Comparison of ENCODE assay signal across 1 cellular context in the genomic region with DNA sequence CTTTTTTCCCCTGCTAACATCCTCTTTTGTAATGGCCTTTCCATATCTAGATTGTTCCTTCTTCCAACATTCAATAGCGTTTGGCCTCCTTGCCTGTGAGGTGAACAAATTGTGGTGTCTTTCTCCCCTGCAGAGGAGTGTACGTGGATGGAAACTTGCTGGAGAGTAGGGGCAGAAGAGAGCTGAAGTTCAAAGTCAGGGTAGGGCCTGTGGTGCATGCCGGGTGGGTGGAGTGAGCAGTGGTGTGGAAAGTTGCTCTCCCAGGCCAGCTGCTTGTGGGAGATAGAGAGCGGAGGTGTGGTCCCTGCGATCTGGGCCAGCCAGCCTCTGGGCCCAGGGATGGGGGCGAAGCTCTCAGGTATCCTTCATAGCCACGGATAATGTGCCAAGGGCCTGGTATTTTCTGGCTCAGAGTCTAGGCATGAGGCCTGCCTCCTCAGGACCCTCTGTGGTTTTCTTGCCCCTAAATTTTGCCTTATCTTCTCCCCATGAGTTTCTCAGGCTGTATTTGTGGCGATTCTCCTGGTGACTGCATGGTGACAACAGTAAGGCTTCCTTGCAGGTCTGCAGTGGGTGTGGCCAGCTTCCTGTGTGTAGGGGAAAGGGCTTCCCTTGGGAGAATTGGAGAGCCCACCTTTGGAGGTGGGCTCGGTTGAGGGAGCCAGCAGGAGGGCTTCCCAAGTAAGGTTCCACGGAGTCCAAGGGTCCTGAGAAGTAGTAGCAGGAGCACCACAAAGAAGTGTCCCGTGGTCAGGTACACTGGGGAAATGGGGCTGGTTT.
TF ChIP-seq lines count a peak whose summit lies in the region.

No MANE protein-coding gene starts in this region.

TF ChIP-seq in HepG2, 621 proteins besides CTCF, POLR2A, EP300 and RAD21 (continued from another document):
- TF ChIP-seq, protein P1, sequence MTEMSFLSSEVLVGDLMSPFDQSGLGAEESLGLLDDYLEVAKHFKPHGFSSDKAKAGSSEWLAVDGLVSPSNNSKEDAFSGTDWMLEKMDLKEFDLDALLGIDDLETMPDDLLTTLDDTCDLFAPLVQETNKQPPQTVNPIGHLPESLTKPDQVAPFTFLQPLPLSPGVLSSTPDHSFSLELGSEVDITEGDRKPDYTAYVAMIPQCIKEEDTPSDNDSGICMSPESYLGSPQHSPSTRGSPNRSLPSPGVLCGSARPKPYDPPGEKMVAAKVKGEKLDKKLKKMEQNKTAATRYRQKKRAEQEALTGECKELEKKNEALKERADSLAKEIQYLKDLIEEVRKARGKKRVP (CRISPR knock-in tag; IDR thresholded peaks at IDR 0.05), result no peak
- TF ChIP-seq ZNF83 (CRISPR knock-in tag; IDR thresholded peaks at IDR 0.05; ENCODE audit: borderline replicate concordance) (no peak), STAG1 (CRISPR knock-in tag; IDR thresholded peaks at IDR 0.05) (no peak), ZNF773 (CRISPR knock-in tag; IDR thresholded peaks at IDR 0.05; ENCODE audit: borderline replicate concordance) (no peak), FOXA1 (IDR thresholded peaks at IDR 0.05) (no peak), FOXA1 (CRISPR knock-in tag; IDR thresholded peaks at IDR 0.05) (no peak), SIX4 (CRISPR knock-in tag; IDR thresholded peaks at IDR 0.05) (no peak), PCBP1 (IDR thresholded peaks at IDR 0.05; ENCODE audit: borderline replicate concordance, low read depth, low read length) (no peak), KAT7 (CRISPR knock-in tag; IDR thresholded peaks at IDR 0.05; ENCODE audit: borderline replicate concordance) (no peak), HOXA9 (CRISPR knock-in tag; IDR thresholded peaks at IDR 0.05; ENCODE audit: borderline replicate concordance) (no peak), MZF1 (CRISPR knock-in tag; IDR thresholded peaks at IDR 0.05; ENCODE audit: borderline replicate concordance) (no peak), RARA (CRISPR knock-in tag; IDR thresholded peaks at IDR 0.05) (no peak), TOPORS (CRISPR knock-in tag; IDR thresholded peaks at IDR 0.05) (no peak), SKI (IDR thresholded peaks at IDR 0.05; ENCODE audit: partially characterized antibody) (no peak)
- TF ChIP-seq, protein P2, sequence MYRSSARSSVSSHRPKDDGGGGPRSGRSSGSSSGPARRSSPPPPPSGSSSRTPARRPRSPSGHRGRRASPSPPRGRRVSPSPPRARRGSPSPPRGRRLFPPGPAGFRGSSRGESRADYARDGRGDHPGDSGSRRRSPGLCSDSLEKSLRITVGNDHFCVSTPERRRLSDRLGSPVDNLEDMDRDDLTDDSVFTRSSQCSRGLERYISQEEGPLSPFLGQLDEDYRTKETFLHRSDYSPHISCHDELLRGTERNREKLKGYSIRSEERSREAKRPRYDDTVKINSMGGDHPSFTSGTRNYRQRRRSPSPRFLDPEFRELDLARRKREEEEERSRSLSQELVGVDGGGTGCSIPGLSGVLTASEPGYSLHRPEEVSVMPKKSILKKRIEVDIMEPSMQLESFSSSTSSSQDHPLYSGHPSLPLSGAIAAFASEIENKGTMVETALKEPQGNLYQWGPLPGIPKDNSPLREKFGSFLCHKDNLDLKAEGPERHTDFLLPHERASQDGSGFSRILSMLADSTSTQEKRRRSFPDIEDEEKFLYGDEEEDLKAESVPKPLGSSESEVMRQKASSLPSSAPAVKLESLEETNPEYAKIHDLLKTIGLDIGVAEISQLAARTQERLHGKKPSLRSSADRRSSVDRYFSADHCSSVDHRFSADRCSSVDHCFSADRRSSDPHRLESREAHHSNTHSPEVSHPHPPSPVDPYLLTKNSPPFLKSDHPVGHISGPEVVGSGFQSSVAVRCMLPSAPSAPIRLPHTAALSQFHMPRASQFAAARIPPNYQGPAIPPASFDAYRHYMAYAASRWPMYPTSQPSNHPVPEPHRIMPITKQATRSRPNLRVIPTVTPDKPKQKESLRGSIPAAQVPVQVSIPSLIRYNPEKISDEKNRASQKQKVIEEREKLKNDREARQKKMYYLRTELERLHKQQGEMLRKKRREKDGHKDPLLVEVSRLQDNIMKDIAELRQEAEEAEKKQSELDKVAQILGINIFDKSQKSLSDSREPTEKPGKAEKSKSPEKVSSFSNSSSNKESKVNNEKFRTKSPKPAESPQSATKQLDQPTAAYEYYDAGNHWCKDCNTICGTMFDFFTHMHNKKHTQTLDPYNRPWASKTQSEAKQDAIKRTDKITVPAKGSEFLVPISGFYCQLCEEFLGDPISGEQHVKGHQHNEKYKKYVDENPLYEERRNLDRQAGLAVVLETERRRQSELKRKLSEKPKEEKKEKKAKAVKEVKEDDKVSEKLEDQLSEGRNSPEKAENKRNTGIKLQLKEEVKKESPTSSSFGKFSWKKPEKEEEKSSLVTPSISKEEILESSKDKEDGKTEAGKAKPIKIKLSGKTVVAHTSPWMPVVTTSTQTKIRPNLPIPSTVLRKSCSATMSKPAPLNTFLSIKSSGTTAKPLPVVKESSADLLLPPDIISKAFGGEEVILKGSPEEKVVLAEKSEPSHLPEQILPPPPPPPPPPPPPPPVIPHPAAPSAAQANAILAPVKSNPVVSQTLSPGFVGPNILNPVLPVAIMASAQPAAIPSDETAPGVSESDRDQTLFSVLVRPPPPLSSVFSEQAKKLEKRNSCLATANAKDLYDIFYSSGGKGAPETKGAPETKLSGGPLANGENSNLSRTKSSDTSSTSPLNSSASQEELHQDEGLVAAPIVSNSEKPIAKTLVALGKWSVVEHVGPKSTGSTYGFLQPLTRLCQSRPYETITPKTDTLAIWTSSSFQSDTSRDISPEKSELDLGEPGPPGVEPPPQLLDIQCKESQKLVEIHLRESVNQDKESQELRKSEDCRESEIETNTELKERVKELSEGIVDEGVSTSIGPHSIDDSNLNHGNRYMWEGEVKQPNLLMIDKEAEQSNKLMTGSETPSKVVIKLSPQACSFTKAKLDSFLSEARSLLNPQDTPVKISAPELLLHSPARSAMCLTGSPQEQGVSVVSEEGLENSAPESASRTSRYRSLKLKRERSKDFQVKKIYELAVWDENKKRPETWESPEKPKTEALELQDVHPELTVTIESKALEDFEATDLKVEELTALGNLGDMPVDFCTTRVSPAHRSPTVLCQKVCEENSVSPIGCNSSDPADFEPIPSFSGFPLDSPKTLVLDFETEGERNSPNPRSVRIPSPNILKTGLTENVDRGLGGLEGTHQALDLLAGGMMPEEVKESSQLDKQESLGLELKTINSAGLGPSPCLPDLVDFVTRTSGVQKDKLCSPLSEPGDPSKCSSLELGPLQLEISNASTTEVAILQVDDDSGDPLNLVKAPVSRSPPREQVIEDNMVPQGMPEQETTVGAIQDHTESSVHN (CRISPR knock-in tag; IDR thresholded peaks at IDR 0.05), result no peak
- TF ChIP-seq, protein P3, sequence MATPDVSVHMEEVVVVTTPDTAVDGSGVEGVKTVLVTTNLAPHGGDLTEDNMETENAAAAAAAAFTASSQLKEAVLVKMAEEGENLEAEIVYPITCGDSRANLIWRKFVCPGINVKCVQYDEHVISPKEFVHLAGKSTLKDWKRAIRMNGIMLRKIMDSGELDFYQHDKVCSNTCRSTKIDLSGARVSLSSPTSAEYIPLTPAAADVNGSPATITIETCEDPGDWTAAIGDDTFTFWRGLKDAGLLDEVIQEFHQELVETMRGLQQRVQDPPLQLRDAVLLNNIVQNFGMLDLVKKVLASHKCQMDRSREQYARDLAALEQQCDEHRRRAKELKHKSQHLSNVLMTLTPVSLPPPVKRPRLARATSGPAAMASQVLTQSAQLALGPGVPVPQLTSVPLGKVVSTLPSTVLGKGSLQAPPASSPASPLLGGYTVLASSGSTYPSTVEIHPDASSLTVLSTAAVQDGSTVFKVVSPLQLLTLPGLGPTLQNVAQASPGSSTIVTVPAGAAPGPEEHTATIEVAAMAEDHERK (CRISPR knock-in tag; IDR thresholded peaks at IDR 0.05; ENCODE audit: low read depth), result no peak
- TF ChIP-seq, protein P4, sequence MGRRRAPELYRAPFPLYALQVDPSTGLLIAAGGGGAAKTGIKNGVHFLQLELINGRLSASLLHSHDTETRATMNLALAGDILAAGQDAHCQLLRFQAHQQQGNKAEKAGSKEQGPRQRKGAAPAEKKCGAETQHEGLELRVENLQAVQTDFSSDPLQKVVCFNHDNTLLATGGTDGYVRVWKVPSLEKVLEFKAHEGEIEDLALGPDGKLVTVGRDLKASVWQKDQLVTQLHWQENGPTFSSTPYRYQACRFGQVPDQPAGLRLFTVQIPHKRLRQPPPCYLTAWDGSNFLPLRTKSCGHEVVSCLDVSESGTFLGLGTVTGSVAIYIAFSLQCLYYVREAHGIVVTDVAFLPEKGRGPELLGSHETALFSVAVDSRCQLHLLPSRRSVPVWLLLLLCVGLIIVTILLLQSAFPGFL (CRISPR knock-in tag; IDR thresholded peaks at IDR 0.05), result no peak
- TF ChIP-seq, protein P5, sequence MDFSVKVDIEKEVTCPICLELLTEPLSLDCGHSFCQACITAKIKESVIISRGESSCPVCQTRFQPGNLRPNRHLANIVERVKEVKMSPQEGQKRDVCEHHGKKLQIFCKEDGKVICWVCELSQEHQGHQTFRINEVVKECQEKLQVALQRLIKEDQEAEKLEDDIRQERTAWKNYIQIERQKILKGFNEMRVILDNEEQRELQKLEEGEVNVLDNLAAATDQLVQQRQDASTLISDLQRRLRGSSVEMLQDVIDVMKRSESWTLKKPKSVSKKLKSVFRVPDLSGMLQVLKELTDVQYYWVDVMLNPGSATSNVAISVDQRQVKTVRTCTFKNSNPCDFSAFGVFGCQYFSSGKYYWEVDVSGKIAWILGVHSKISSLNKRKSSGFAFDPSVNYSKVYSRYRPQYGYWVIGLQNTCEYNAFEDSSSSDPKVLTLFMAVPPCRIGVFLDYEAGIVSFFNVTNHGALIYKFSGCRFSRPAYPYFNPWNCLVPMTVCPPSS (IDR thresholded peaks at IDR 0.05), result no peak
